In the genomic region with DNA sequence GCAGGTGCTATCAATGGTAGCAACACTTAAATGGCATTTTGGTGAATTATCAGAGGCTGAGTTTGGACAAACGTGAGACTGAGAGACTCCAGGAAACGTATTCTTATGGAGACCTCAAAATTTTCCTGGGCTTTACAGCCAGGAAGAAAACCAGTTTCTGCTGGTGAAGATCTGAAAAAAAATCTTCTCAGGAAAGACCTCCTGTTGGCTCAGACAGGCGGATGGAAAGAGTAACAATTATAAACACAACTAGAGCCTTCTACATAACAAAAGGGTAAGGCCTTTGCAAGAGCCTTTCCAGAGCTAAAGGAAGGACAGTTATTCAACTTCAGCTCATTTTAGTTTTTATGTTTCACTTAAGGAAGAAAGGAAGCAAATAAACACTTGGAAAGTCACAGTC, we compare ENCODE assay signal across 13 cellular contexts.
DNase-seq lines count a peak whose midpoint lies in the region; ATAC-seq and TF ChIP-seq lines count a peak whose summit lies in the region.
"Had no signal": no experiment of that assay in that cellular context is flagged by ENCODE, and none has a peak within 500 bp of the region (broad histone marks: within the 10 kb centered on the region; RNA-seq: fewer than 3 reads in every experiment).

No MANE protein-coding gene starts in this region.

- H3K4me3 Mint-ChIP-seq in GM23338 = no peak overlapping the region
- H3K4me3 Mint-ChIP-seq in WTC11 = no peak overlapping the region

- peak overlapping the region; percentile 21; the same call in 1 of the 2 replicates for H3K27ac Mint-ChIP-seq in GM23338
- H3K27ac Mint-ChIP-seq in WTC11 = peak overlapping the region; percentile 87

- H3K27ac ChIP-seq in GM23338 (ENCODE audit: low read depth) (peak overlapping the region; percentile 67; the same call in 1 of the 2 replicates), iPS DF 6.9 (ENCODE audit: low read length) (no peak overlapping the region), rectal smooth muscle tissue (ENCODE audit: low read depth, low read length) (peak overlapping the region; percentile 51)
- H3K27ac ChIP-seq: BLaER1 had no signal

- TF ChIP-seq CTCF in GM23338 (conservative IDR thresholded peaks at IDR 0.05; ENCODE audit: low read depth in 2 of 2) (no peak), WTC11 (IDR thresholded peaks at IDR 0.05) (no peak)

- no peaks in the 10 kb centered on the region for H4K20me1 ChIP-seq in GM23338 (replicated peaks; ENCODE audit: insufficient read depth)
- H4K20me1 ChIP-seq: BLaER1 had no signal

- H3K9me3 ChIP-seq in iPS DF 6.9 (ENCODE audit: control insufficient read depth, insufficient read depth, low read length) = no peaks in the 10 kb centered on the region

- no peaks in the 10 kb centered on the region for H3K27me3 Mint-ChIP-seq in GM23338 (ENCODE audit: insufficient read depth, low read depth, poor library complexity)
- no peaks in the 10 kb centered on the region for H3K27me3 Mint-ChIP-seq in WTC11 (ENCODE audit: low read depth)

- CTCF ChIA-PET in WTC11 (lab: Charles Lee) = no interaction called here

- peak; percentile 71 for ATAC-seq in GM23338
- ATAC-seq in WTC11 = peak; percentile 87
- ATAC-seq: GM12878 had no signal

- intact Hi-C loops in cardiac septum (cut with DNase I) = no loop called here

- no peaks in the 10 kb centered on the region for H3K36me3 ChIP-seq in GM23338 (ENCODE audit: insufficient read depth)
- H3K36me3 ChIP-seq in iPS DF 6.9 (ENCODE audit: control insufficient read depth, insufficient read depth, low read length) = no peaks in the 10 kb centered on the region
- H3K36me3 ChIP-seq in rectal smooth muscle tissue (ENCODE audit: control insufficient read depth, insufficient read depth, low read length) = no peaks in the 10 kb centered on the region
- H3K36me3 ChIP-seq: BLaER1 had no signal

- H3K36me3 Mint-ChIP-seq in GM23338 (ENCODE audit: low read depth) = peaks cover 32% of the 10 kb centered on the region
- peaks cover 30% of the 10 kb centered on the region for H3K36me3 Mint-ChIP-seq in WTC11

- 0 out of 2 replicates have a peak overlapping the region, but pooled peaks have one; percentile 39 for H3K4me2 ChIP-seq in GM23338
- H3K4me2 ChIP-seq: BLaER1 had no signal

- WGBS in iPS DF 6.9 (ENCODE audit: insufficient coverage, insufficient read length) = no CpG with 5 or more reads among the region's 3 CpGs

- H3K27me3 ChIP-seq in GM23338 (ENCODE audit: insufficient read depth) (no peaks in the 10 kb centered on the region), iPS DF 6.9 (ENCODE audit: control insufficient read depth, insufficient read depth, low read length) (no peaks in the 10 kb centered on the region), rectal smooth muscle tissue (ENCODE audit: control insufficient read depth, insufficient read depth, low read length) (no peaks in the 10 kb centered on the region)
- H3K27me3 ChIP-seq: BLaER1 had no signal

- H3K4me3 ChIP-seq in GM23338 (peak overlapping the region; percentile 15; the same call in 1 of the 2 replicates), iPS DF 6.9 (ENCODE audit: low read length) (no peak overlapping the region), rectal smooth muscle tissue (ENCODE audit: low read length) (no peak overlapping the region)
- H3K4me3 ChIP-seq: BLaER1, GM12878 had no signal

- H3K4me1 ChIP-seq in GM23338 (ENCODE audit: insufficient read depth) = no peaks in the 10 kb centered on the region; the same call in 1 of the 2 replicates
- H3K4me1 ChIP-seq in iPS DF 6.9 (ENCODE audit: control insufficient read depth, insufficient read depth, low read length) = peaks cover 1% of the 10 kb centered on the region; the same call in 1 of the 2 replicates
- peaks cover 12% of the 10 kb centered on the region for H3K4me1 ChIP-seq in rectal smooth muscle tissue (ENCODE audit: control insufficient read depth, insufficient read depth, low read length)
- H3K4me1 ChIP-seq: BLaER1 had no signal

- no peak overlapping the region for H2AFZ ChIP-seq in GM23338

- H3K4me1 Mint-ChIP-seq in GM23338 = peaks cover 10% of the 10 kb centered on the region
- H3K4me1 Mint-ChIP-seq in WTC11 = peaks cover 10% of the 10 kb centered on the region

- H3K9ac ChIP-seq in rectal smooth muscle tissue (ENCODE audit: low read length) = no peak overlapping the region
- H3K9ac ChIP-seq: BLaER1 had no signal

- H3F3A ChIP-seq in GM23338 (replicated peaks; ENCODE audit: low read depth) = no peaks in the 10 kb centered on the region

- POLR2A ChIA-PET in WTC11 (lab: Charles Lee) = no interaction called here

- no peaks in the 10 kb centered on the region for H3K79me2 ChIP-seq in GM23338 (replicated peaks; ENCODE audit: insufficient read depth)

- DNase-seq in GM23338 (ENCODE audit: low spot score) (peak; percentile 51), WTC11 (ENCODE audit: low spot score) (no peak), iPS DF 6.9 (ENCODE audit: low read depth, low spot score) (peak; percentile 11), cardiac septum (ENCODE audit: low spot score) (no peak), G401 (ENCODE audit: low spot score) (no peak)
- DNase-seq in stimulated activated CD4-positive, alpha-beta T cell treated with anti-CD3 and anti-CD28 coated beads, Interleukin-12 subunit alpha, Interleukin-12 subunit beta, amount 100 ng/mL, for 4 hours = no peak
- DNase-seq: 8988T, AML-193, DMS53, H7 had no signal

- in situ Hi-C loops in G401 (cut with HindIII; ENCODE audit: low sequenced_read_pairs) = no loop called here

- H3K9me2 ChIP-seq in GM23338 (ENCODE audit: insufficient read depth) = no peaks in the 10 kb centered on the region; the same call in 1 of the 2 replicates

- H3K9me3 Mint-ChIP-seq in GM23338 (peaks cover 29% of the 10 kb centered on the region), WTC11 (peaks cover 34% of the 10 kb centered on the region)

TF ChIP-seq in GM23338, 12 proteins besides CTCF, POLR2A, EP300 and RAD21 (continues in another document):
- TF ChIP-seq EZH2 (IDR thresholded peaks at IDR 0.05; ENCODE audit: low read depth, unreplicated experiment) = no peak

TF ChIP-seq in WTC11, 78 proteins besides CTCF, POLR2A, EP300 and RAD21:
- TF ChIP-seq NFE2L1 (CRISPR knock-in tag; IDR thresholded peaks at IDR 0.05) (no peak), ZNF423 (CRISPR knock-in tag; IDR thresholded peaks at IDR 0.05) (peak; percentile 34; the same call in 1 of the 2 replicates)
TF ChIP-seq in WTC11: peak in this region for 1.

Comparison
In these comparisons a context has a peak if more than half of its experiments do, and no peak if none do; other contexts are left out.
1. DNase-seq: peak in GM23338 (single experiment) and iPS DF 6.9 (single experiment); none in WTC11 (single experiment), stimulated activated CD4-positive, alpha-beta T cell treated with anti-CD3 and anti-CD28 coated beads, Interleukin-12 subunit alpha, Interleukin-12 subunit beta, amount 100 ng/mL, for 4 hours (single experiment), cardiac septum (single experiment) and G401 (single experiment).